2 cellular contexts compared by ENCODE assay signal in the genomic region with DNA sequence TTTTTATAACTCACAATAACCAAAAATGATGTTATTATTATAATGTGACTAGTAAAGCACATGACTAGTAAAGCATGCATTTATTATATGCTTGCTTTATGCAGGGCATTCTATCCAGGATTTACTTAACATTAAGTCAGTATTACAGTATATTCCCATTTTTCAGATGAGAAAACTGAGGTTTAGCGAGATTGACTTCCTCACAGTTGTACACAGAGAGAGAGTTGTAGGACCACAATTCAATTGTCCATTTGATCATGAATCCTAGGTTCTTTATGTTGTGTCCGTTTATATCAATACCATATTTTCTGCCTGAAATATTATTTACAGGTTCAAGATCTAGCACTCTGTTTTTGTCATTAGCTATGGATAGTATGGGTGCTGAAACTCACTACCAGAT.
A peak's percentile ranks its signal among the peaks of the same experiment; 100 is the strongest.
TF ChIP-seq lines count a peak whose summit lies in the region.

No MANE protein-coding gene starts in this region.

TF ChIP-seq in HepG2, 621 proteins besides CTCF, POLR2A, EP300 and RAD21:
- TF ChIP-seq, protein P1, sequence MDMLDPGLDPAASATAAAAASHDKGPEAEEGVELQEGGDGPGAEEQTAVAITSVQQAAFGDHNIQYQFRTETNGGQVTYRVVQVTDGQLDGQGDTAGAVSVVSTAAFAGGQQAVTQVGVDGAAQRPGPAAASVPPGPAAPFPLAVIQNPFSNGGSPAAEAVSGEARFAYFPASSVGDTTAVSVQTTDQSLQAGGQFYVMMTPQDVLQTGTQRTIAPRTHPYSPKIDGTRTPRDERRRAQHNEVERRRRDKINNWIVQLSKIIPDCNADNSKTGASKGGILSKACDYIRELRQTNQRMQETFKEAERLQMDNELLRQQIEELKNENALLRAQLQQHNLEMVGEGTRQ (IDR thresholded peaks at IDR 0.05; ENCODE audit: low read depth, low read length): no peak
- TF ChIP-seq, protein P1 (CRISPR knock-in tag; IDR thresholded peaks at IDR 0.05; ENCODE audit: borderline replicate concordance): no peak
- TF ChIP-seq ZNF629 (CRISPR knock-in tag; conservative IDR thresholded peaks at IDR 0.05): peak; percentile 40
- TF ChIP-seq, protein P2, sequence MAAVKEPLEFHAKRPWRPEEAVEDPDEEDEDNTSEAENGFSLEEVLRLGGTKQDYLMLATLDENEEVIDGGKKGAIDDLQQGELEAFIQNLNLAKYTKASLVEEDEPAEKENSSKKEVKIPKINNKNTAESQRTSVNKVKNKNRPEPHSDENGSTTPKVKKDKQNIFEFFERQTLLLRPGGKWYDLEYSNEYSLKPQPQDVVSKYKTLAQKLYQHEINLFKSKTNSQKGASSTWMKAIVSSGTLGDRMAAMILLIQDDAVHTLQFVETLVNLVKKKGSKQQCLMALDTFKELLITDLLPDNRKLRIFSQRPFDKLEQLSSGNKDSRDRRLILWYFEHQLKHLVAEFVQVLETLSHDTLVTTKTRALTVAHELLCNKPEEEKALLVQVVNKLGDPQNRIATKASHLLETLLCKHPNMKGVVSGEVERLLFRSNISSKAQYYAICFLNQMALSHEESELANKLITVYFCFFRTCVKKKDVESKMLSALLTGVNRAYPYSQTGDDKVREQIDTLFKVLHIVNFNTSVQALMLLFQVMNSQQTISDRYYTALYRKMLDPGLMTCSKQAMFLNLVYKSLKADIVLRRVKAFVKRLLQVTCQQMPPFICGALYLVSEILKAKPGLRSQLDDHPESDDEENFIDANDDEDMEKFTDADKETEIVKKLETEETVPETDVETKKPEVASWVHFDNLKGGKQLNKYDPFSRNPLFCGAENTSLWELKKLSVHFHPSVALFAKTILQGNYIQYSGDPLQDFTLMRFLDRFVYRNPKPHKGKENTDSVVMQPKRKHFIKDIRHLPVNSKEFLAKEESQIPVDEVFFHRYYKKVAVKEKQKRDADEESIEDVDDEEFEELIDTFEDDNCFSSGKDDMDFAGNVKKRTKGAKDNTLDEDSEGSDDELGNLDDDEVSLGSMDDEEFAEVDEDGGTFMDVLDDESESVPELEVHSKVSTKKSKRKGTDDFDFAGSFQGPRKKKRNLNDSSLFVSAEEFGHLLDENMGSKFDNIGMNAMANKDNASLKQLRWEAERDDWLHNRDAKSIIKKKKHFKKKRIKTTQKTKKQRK (IDR thresholded peaks at IDR 0.05; ENCODE audit: low read length): no peak
- no peak for TF ChIP-seq ZNF10 (CRISPR knock-in tag; IDR thresholded peaks at IDR 0.05; ENCODE audit: borderline replicate concordance, low read depth)

TF ChIP-seq in H1, 55 proteins besides CTCF, POLR2A, EP300 and RAD21:
- TF ChIP-seq SAP30 (IDR thresholded peaks at IDR 0.05; ENCODE audit: insufficient read depth, insufficient replicate concordance, low read length): no peak
- no peak for TF ChIP-seq RFX5 (IDR thresholded peaks at IDR 0.05; ENCODE audit: borderline replicate concordance, low read depth, low read length)
- TF ChIP-seq KDM1A (IDR thresholded peaks at IDR 0.05; ENCODE audit: borderline replicate concordance, low read length): peak; percentile 51; the same call in 1 of the 2 replicates
TF ChIP-seq in H1: peak in this region for 1.
